Comparison of ENCODE assay signal across 1 cellular context in genomic region chr20:63497946-63498935, GRCh38.
TF ChIP-seq lines count a peak whose summit lies in the region.

No MANE protein-coding gene starts in this region.

TF ChIP-seq in HEK293, 187 proteins besides CTCF, POLR2A, EP300 and RAD21 (continued from another document and continues in another):
- TF ChIP-seq, protein P1, sequence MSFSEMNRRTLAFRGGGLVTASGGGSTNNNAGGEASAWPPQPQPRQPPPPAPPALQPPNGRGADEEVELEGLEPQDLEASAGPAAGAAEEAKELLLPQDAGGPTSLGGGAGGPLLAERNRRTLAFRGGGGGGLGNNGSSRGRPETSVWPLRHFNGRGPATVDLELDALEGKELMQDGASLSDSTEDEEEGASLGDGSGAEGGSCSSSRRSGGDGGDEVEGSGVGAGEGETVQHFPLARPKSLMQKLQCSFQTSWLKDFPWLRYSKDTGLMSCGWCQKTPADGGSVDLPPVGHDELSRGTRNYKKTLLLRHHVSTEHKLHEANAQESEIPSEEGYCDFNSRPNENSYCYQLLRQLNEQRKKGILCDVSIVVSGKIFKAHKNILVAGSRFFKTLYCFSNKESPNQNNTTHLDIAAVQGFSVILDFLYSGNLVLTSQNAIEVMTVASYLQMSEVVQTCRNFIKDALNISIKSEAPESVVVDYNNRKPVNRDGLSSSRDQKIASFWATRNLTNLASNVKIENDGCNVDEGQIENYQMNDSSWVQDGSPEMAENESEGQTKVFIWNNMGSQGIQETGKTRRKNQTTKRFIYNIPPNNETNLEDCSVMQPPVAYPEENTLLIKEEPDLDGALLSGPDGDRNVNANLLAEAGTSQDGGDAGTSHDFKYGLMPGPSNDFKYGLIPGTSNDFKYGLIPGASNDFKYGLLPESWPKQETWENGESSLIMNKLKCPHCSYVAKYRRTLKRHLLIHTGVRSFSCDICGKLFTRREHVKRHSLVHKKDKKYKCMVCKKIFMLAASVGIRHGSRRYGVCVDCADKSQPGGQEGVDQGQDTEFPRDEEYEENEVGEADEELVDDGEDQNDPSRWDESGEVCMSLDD (tag by site-specific recombination; IDR thresholded peaks at IDR 0.05): peak; percentile 98
- TF ChIP-seq ZNF670 (tag by site-specific recombination; IDR thresholded peaks at IDR 0.05; ENCODE audit: low read depth): no peak
- TF ChIP-seq, protein P2, sequence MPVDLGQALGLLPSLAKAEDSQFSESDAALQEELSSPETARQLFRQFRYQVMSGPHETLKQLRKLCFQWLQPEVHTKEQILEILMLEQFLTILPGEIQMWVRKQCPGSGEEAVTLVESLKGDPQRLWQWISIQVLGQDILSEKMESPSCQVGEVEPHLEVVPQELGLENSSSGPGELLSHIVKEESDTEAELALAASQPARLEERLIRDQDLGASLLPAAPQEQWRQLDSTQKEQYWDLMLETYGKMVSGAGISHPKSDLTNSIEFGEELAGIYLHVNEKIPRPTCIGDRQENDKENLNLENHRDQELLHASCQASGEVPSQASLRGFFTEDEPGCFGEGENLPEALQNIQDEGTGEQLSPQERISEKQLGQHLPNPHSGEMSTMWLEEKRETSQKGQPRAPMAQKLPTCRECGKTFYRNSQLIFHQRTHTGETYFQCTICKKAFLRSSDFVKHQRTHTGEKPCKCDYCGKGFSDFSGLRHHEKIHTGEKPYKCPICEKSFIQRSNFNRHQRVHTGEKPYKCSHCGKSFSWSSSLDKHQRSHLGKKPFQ (tag by site-specific recombination; IDR thresholded peaks at IDR 0.05): no peak
- TF ChIP-seq ZNF112 (tag by site-specific recombination; IDR thresholded peaks at IDR 0.05): no peak
- TF ChIP-seq ZNF76 (tag by site-specific recombination; IDR thresholded peaks at IDR 0.05; ENCODE audit: borderline replicate concordance, low read depth): peak; percentile 52; the same call in 1 of the 2 replicates
- no peak for TF ChIP-seq ZNF433 (tag by site-specific recombination; IDR thresholded peaks at IDR 0.05; ENCODE audit: low read depth)
- peak; percentile 94 for TF ChIP-seq ZNF202 (tag by site-specific recombination; IDR thresholded peaks at IDR 0.05; ENCODE audit: borderline replicate concordance)
- TF ChIP-seq ZNF549 (tag by site-specific recombination; IDR thresholded peaks at IDR 0.05): no peak
- no peak for TF ChIP-seq ZNF146 (tag by site-specific recombination; IDR thresholded peaks at IDR 0.05)
- TF ChIP-seq ZNF513 (tag by site-specific recombination; IDR thresholded peaks at IDR 0.05): no peak
- no peak for TF ChIP-seq ZNF239 (tag by site-specific recombination; IDR thresholded peaks at IDR 0.05)
- no peak for TF ChIP-seq FEZF1 (tag by site-specific recombination; IDR thresholded peaks at IDR 0.05)
- TF ChIP-seq, protein P3, sequence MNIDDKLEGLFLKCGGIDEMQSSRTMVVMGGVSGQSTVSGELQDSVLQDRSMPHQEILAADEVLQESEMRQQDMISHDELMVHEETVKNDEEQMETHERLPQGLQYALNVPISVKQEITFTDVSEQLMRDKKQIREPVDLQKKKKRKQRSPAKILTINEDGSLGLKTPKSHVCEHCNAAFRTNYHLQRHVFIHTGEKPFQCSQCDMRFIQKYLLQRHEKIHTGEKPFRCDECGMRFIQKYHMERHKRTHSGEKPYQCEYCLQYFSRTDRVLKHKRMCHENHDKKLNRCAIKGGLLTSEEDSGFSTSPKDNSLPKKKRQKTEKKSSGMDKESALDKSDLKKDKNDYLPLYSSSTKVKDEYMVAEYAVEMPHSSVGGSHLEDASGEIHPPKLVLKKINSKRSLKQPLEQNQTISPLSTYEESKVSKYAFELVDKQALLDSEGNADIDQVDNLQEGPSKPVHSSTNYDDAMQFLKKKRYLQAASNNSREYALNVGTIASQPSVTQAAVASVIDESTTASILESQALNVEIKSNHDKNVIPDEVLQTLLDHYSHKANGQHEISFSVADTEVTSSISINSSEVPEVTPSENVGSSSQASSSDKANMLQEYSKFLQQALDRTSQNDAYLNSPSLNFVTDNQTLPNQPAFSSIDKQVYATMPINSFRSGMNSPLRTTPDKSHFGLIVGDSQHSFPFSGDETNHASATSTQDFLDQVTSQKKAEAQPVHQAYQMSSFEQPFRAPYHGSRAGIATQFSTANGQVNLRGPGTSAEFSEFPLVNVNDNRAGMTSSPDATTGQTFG (tag by site-specific recombination; IDR thresholded peaks at IDR 0.05; ENCODE audit: borderline replicate concordance): no peak
- no peak for TF ChIP-seq ZNF624 (tag by site-specific recombination; IDR thresholded peaks at IDR 0.05)
- TF ChIP-seq, protein P4, sequence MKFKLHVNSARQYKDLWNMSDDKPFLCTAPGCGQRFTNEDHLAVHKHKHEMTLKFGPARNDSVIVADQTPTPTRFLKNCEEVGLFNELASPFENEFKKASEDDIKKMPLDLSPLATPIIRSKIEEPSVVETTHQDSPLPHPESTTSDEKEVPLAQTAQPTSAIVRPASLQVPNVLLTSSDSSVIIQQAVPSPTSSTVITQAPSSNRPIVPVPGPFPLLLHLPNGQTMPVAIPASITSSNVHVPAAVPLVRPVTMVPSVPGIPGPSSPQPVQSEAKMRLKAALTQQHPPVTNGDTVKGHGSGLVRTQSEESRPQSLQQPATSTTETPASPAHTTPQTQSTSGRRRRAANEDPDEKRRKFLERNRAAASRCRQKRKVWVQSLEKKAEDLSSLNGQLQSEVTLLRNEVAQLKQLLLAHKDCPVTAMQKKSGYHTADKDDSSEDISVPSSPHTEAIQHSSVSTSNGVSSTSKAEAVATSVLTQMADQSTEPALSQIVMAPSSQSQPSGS (tag by site-specific recombination; IDR thresholded peaks at IDR 0.05; ENCODE audit: low read depth): no peak
- TF ChIP-seq ZNF16 (tag by site-specific recombination; IDR thresholded peaks at IDR 0.05; ENCODE audit: low read depth): no peak
- TF ChIP-seq ZBTB26 (tag by site-specific recombination; optimal IDR thresholded peaks at IDR 0.05): peak; percentile 78
- no peak for TF ChIP-seq ZNF174 (tag by site-specific recombination; IDR thresholded peaks at IDR 0.05)
- TF ChIP-seq, protein P5, sequence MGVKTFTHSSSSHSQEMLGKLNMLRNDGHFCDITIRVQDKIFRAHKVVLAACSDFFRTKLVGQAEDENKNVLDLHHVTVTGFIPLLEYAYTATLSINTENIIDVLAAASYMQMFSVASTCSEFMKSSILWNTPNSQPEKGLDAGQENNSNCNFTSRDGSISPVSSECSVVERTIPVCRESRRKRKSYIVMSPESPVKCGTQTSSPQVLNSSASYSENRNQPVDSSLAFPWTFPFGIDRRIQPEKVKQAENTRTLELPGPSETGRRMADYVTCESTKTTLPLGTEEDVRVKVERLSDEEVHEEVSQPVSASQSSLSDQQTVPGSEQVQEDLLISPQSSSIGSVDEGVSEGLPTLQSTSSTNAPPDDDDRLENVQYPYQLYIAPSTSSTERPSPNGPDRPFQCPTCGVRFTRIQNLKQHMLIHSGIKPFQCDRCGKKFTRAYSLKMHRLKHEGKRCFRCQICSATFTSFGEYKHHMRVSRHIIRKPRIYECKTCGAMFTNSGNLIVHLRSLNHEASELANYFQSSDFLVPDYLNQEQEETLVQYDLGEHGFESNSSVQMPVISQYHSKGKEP (tag by site-specific recombination; IDR thresholded peaks at IDR 0.05): no peak
- TF ChIP-seq ZNF248 (tag by site-specific recombination; IDR thresholded peaks at IDR 0.05): no peak
- no peak for TF ChIP-seq ZNF660 (tag by site-specific recombination; IDR thresholded peaks at IDR 0.05)
- peak; percentile 67 for TF ChIP-seq SP7 (tag by site-specific recombination; IDR thresholded peaks at IDR 0.05)
- no peak for TF ChIP-seq SALL2 (tag by site-specific recombination; IDR thresholded peaks at IDR 0.05; ENCODE audit: borderline replicate concordance)
- 0 out of 2 replicates have a peak, but pooled peaks have one; percentile 32 for TF ChIP-seq KLF9 (tag by site-specific recombination; IDR thresholded peaks at IDR 0.05; ENCODE audit: low read depth)
- 0 out of 2 replicates have a peak, but pooled peaks have one; percentile 28 for TF ChIP-seq ZXDB (tag by site-specific recombination; IDR thresholded peaks at IDR 0.05)
- TF ChIP-seq, protein P6, sequence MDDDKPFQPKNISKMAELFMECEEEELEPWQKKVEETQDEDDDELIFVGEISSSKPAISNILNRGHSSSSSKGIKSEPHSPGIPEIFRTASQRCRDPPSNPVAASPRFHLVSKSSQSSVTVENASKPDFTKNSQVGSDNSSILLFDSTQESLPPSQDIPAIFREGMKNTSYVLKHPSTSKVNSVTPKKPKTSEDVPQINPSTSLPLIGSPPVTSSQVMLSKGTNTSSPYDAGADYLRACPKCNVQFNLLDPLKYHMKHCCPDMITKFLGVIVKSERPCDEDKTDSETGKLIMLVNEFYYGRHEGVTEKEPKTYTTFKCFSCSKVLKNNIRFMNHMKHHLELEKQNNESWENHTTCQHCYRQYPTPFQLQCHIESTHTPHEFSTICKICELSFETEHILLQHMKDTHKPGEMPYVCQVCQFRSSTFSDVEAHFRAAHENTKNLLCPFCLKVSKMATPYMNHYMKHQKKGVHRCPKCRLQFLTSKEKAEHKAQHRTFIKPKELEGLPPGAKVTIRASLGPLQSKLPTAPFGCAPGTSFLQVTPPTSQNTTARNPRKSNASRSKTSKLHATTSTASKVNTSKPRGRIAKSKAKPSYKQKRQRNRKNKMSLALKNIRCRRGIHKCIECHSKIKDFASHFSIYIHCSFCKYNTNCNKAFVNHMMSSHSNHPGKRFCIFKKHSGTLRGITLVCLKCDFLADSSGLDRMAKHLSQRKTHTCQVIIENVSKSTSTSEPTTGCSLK (tag by site-specific recombination; IDR thresholded peaks at IDR 0.05): no peak
- peak; percentile 59 for TF ChIP-seq ZBTB17 (tag by site-specific recombination; IDR thresholded peaks at IDR 0.05)
- TF ChIP-seq PATZ1 (tag by site-specific recombination; IDR thresholded peaks at IDR 0.05): peak; percentile 97
- TF ChIP-seq ZNF391 (tag by site-specific recombination; IDR thresholded peaks at IDR 0.05; ENCODE audit: borderline replicate concordance, low read depth): no peak
- TF ChIP-seq HOXA7 (CRISPR knock-in tag; IDR thresholded peaks at IDR 0.05; ENCODE audit: borderline replicate concordance): no peak
- no peak for TF ChIP-seq ZNF544 (tag by site-specific recombination; IDR thresholded peaks at IDR 0.05)
- TF ChIP-seq ZNF621 (tag by site-specific recombination; IDR thresholded peaks at IDR 0.05): no peak
- TF ChIP-seq ZNF341 (tag by site-specific recombination; IDR thresholded peaks at IDR 0.05; ENCODE audit: low read depth): peak; percentile 54; the same call in 1 of the 2 replicates
- peak; percentile 88 for TF ChIP-seq ZEB2 (tag by site-specific recombination; IDR thresholded peaks at IDR 0.05)
- TF ChIP-seq ZNF571 (tag by site-specific recombination; IDR thresholded peaks at IDR 0.05): no peak
- no peak for TF ChIP-seq ZNF501 (tag by site-specific recombination; IDR thresholded peaks at IDR 0.05)
- TF ChIP-seq ZNF416 (tag by site-specific recombination; IDR thresholded peaks at IDR 0.05): no peak
